Comparison of ENCODE assay signal across 8 cellular contexts in the genomic region with DNA sequence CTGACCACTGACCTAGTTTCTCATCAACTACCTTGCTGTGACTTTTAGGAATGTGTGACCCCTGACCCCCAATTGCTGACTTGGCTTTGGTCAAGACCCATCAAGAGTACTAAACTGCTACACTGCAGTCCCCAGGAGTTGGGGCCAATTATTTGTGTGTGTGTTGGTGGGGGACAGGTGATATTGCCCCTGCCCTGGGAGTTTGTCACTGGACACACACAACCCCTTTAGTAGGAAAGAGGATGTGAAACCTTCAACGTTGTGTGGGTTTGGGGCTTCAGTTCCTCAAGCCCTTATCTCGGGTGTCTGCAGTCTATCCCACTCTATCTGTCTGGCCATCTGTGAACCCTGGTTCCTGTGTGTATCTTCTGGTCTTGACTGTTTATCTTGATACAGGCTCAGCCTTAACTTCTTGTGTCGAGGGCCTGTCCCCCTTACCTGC. TPM values are rescaled to one million over a fixed set of nuclear protein-coding genes. Genes with fewer than 3 reads are reported as not detected.
A peak's percentile ranks its signal among the peaks of the same experiment; 100 is the strongest.
DNase-seq lines count a peak whose midpoint lies in the region; ATAC-seq and TF ChIP-seq lines count a peak whose summit lies in the region.

No MANE protein-coding gene starts in this region.

- in situ Hi-C loops in mammary epithelial cell (cut with MboI; ENCODE audit: low sequenced_read_pairs in 2 of 2), result no loop called here

- H3K36me3 Mint-ChIP-seq in activated CD8-positive, alpha-beta T cell treated with anti-CD3 and anti-CD28 coated beads, Interleukin-2, amount 10 ng/mL, durations not matched to agents 7 days and 5 days (ENCODE audit: low read depth), result peaks cover 82% of the 10 kb centered on the region
- H3K36me3 Mint-ChIP-seq in MCF 10A (ENCODE audit: insufficient read depth, unreplicated experiment), result no peaks in the 10 kb centered on the region

- BruUV-seq in MCF 10A (replicated peaks; lab: Mats Ljungman, UMichigan) (no TSS peak), mammary epithelial cell (replicated peaks; lab: Mats Ljungman, UMichigan) (no TSS peak)

- H2AFZ ChIP-seq in DND-41 (ENCODE audit: low read depth, low read length) (no peak overlapping the region), mammary epithelial cell (ENCODE audit: low read depth, low read length) (no peak overlapping the region)

- H3K9ac ChIP-seq in DND-41 (ENCODE audit: low read depth, low read length) (peak overlapping the region; percentile 96), mammary epithelial cell (ENCODE audit: insufficient read depth, low read length) (no peak overlapping the region)

- H3K27ac ChIP-seq in DND-41 (ENCODE audit: low read length) (peak overlapping the region; percentile 83), mammary epithelial cell (ENCODE audit: insufficient read depth, low read depth, low read length) (no peak overlapping the region)

- DNase-seq in DND-41, result no peak
- no peak for DNase-seq in activated CD8-positive, alpha-beta T cell treated with anti-CD3 and anti-CD28 coated beads, Interleukin-2, amount 10 ng/mL, durations not matched to agents 7 days and 5 days
- no peak for DNase-seq in MCF 10A (ENCODE audit: unreplicated experiment)
- no peak for DNase-seq in EL
- DNase-seq in dermis blood vessel endothelial cell, result no peak
- DNase-seq in mammary epithelial cell, result no peak

- H3K4me3 ChIP-seq in DND-41 (ENCODE audit: low read depth in 1 of 2, low read length in 2 of 2), result peak overlapping the region in 1 of 2 experiments; percentile 51; a peak in 2 of 4 replicates
- H3K4me3 ChIP-seq in mammary epithelial cell (replicated peaks in 1 of 3; ENCODE audit: insufficient read depth in 1 of 3, low read depth in 2 of 3, low read length in 3 of 3), result no peak overlapping the region

- H3K4me2 ChIP-seq in DND-41 (ENCODE audit: insufficient read depth, low read length), result peak overlapping the region; percentile 92
- no peak overlapping the region for H3K4me2 ChIP-seq in mammary epithelial cell (ENCODE audit: insufficient read depth, low read depth, low read length)

- 59% methylated on average over 3 of the region's 3 CpGs for WGBS in mammary epithelial cell (ENCODE audit: low coverage, missing lambda C conversion rate)

- H3K79me2 ChIP-seq in DND-41 (ENCODE audit: insufficient read depth, low read length), result peaks cover 96% of the 10 kb centered on the region
- H3K79me2 ChIP-seq in mammary epithelial cell (ENCODE audit: insufficient read depth, low read length), result no peaks in the 10 kb centered on the region

- H3K27ac Mint-ChIP-seq in activated CD8-positive, alpha-beta T cell treated with anti-CD3 and anti-CD28 coated beads, Interleukin-2, amount 10 ng/mL, durations not matched to agents 7 days and 5 days, result peak overlapping the region; percentile 84
- H3K27ac Mint-ChIP-seq in MCF 10A (ENCODE audit: low read depth, unreplicated experiment), result no peak overlapping the region

- peak overlapping the region; percentile 74 for H3K4me3 Mint-ChIP-seq in activated CD8-positive, alpha-beta T cell treated with anti-CD3 and anti-CD28 coated beads, Interleukin-2, amount 10 ng/mL, durations not matched to agents 7 days and 5 days
- no peak overlapping the region for H3K4me3 Mint-ChIP-seq in MCF 10A (ENCODE audit: unreplicated experiment)

- CTCF ChIA-PET in activated CD8-positive, alpha-beta T cell treated with anti-CD3 and anti-CD28 coated beads, Interleukin-2, amount 10 ng/mL, durations not matched to agents 7 days and 5 days (lab: Charles Lee), result interaction anchor here (1.0 kb wide), 1 partner anchor 29 kb away, joined by 4 read pairs; no protein-coding TSS in a partner anchor
- CTCF ChIA-PET in MCF 10A (lab: Yijun Ruan, JAX) (no interaction called here), mammary epithelial cell (lab: Charles Lee; ENCODE audit: low non-redundant PET) (no interaction called here)

- H3K36me3 ChIP-seq in DND-41 (ENCODE audit: insufficient read depth, low read length) (peaks cover 94% of the 10 kb centered on the region), mammary epithelial cell (ENCODE audit: insufficient read depth, low read length) (no peaks in the 10 kb centered on the region)

- peaks cover 74% of the 10 kb centered on the region for H3K4me1 ChIP-seq in DND-41 (ENCODE audit: insufficient read depth, low read length)
- H3K4me1 ChIP-seq in mammary epithelial cell (ENCODE audit: insufficient read depth, low read length), result no peaks in the 10 kb centered on the region

- H4K20me1 ChIP-seq in DND-41 (ENCODE audit: insufficient read depth, low read length) (peaks cover 85% of the 10 kb centered on the region), mammary epithelial cell (ENCODE audit: insufficient read depth, low read length) (no peaks in the 10 kb centered on the region)

- no peaks in the 10 kb centered on the region for H3K27me3 Mint-ChIP-seq in activated CD8-positive, alpha-beta T cell treated with anti-CD3 and anti-CD28 coated beads, Interleukin-2, amount 10 ng/mL, durations not matched to agents 7 days and 5 days (ENCODE audit: low read depth)
- H3K27me3 Mint-ChIP-seq in MCF 10A (ENCODE audit: insufficient read depth, unreplicated experiment), result peaks cover 30% of the 10 kb centered on the region

- POLR2A ChIA-PET in activated CD8-positive, alpha-beta T cell treated with anti-CD3 and anti-CD28 coated beads, Interleukin-2, amount 10 ng/mL, durations not matched to agents 7 days and 5 days (lab: Charles Lee), result no interaction called here
- POLR2A ChIA-PET in MCF 10A (lab: Yijun Ruan, JAX), result no interaction called here

- TF ChIP-seq CTCF in DND-41 (IDR thresholded peaks at IDR 0.05; ENCODE audit: borderline replicate concordance, extremely low read depth, low read length, poor library complexity, severe bottlenecking), result no peak
- TF ChIP-seq CTCF in MCF 10A (IDR thresholded peaks at IDR 0.05; ENCODE audit: unreplicated experiment), result no peak
- TF ChIP-seq CTCF in mammary epithelial cell (conservative IDR thresholded peaks at IDR 0.05 in 1 of 2, IDR thresholded peaks at IDR 0.05 in 1 of 2; ENCODE audit: extremely low read depth in 1 of 2, insufficient read depth in 1 of 2, low read depth in 1 of 2, low read length in 2 of 2), result no peak

- no peaks in the 10 kb centered on the region for H3K9me3 Mint-ChIP-seq in activated CD8-positive, alpha-beta T cell treated with anti-CD3 and anti-CD28 coated beads, Interleukin-2, amount 10 ng/mL, durations not matched to agents 7 days and 5 days (ENCODE audit: insufficient read depth)
- no peaks in the 10 kb centered on the region for H3K9me3 Mint-ChIP-seq in MCF 10A (ENCODE audit: unreplicated experiment)

- H3K4me1 Mint-ChIP-seq in activated CD8-positive, alpha-beta T cell treated with anti-CD3 and anti-CD28 coated beads, Interleukin-2, amount 10 ng/mL, durations not matched to agents 7 days and 5 days (ENCODE audit: low read depth), result peaks cover 48% of the 10 kb centered on the region
- no peaks in the 10 kb centered on the region for H3K4me1 Mint-ChIP-seq in MCF 10A (ENCODE audit: insufficient read depth, unreplicated experiment)

- ATAC-seq in DND-41 (ENCODE audit: insufficient read depth, low read depth), result no peak
- peak; percentile 80 for ATAC-seq in GM19372 (IDR thresholded peaks at IDR 0.05; ENCODE audit: low read depth, unreplicated experiment)
- peak; percentile 89 for ATAC-seq in HG03175 (IDR thresholded peaks at IDR 0.05; ENCODE audit: unreplicated experiment)
- ATAC-seq in activated CD8-positive, alpha-beta T cell treated with anti-CD3 and anti-CD28 coated beads, Interleukin-2, amount 10 ng/mL, durations not matched to agents 7 days and 5 days, result no peak

- H3K27me3 ChIP-seq in DND-41 (ENCODE audit: insufficient read depth, low read length, poor library complexity) (no peaks in the 10 kb centered on the region), mammary epithelial cell (ENCODE audit: insufficient read depth, low read length) (no peaks in the 10 kb centered on the region)

- dilution Hi-C loops in mammary epithelial cell (cut with HindIII; ENCODE audit: low sequenced_read_pairs), result no loop called here

- intact Hi-C loops in MCF 10A (cut with micrococcal nuclease) (no loop called here), mammary epithelial cell (cut with micrococcal nuclease) (no loop called here)

- no peaks in the 10 kb centered on the region for H3K9me3 ChIP-seq in DND-41 (ENCODE audit: insufficient read depth, low read length, severe bottlenecking)
- no peaks in the 10 kb centered on the region for H3K9me3 ChIP-seq in mammary epithelial cell (replicated peaks; ENCODE audit: insufficient read depth, low read length)

RNA-seq across cellular contexts. Expression of a gene that starts 6.5 kb away (rescaled TPM):
- total RNA-seq in activated CD8-positive, alpha-beta T cell treated with anti-CD3 and anti-CD28 coated beads, Interleukin-2, amount 10 ng/mL, durations not matched to agents 7 days and 5 days, result 100 to 1,000 TPM; 286 to 303 TPM
- total RNA-seq in MCF 10A (2022) (not detected in 2 replicates), dermis blood vessel endothelial cell (not detected in 2 replicates), mammary epithelial cell (not detected)
- polyA plus RNA-seq in mammary epithelial cell, result not detected
- not detected for polyA minus RNA-seq in mammary epithelial cell

RNA-seq across cellular contexts. Expression of a gene that starts 47.5 kb away (rescaled TPM):
- 1 to 10 TPM; 1.6 to 1.7 TPM for total RNA-seq in activated CD8-positive, alpha-beta T cell treated with anti-CD3 and anti-CD28 coated beads, Interleukin-2, amount 10 ng/mL, durations not matched to agents 7 days and 5 days
- total RNA-seq in MCF 10A (2022) (not detected in 2 replicates), dermis blood vessel endothelial cell (not detected in 2 replicates), mammary epithelial cell (not detected)
- polyA plus RNA-seq in mammary epithelial cell, result not detected
- polyA minus RNA-seq in mammary epithelial cell, result not detected

RNA-seq across cellular contexts. Expression of a gene that starts 57.5 kb away (rescaled TPM):
- total RNA-seq in activated CD8-positive, alpha-beta T cell treated with anti-CD3 and anti-CD28 coated beads, Interleukin-2, amount 10 ng/mL, durations not matched to agents 7 days and 5 days, result 1 to 10 TPM; 4.7 to 5.4 TPM
- total RNA-seq in MCF 10A (2022) (30.6 and 34.5 TPM in 2 replicates), dermis blood vessel endothelial cell (22.1 and 23.5 TPM in 2 replicates), mammary epithelial cell (10 to 100 TPM; 32.0 to 34.4 TPM)
- polyA plus RNA-seq in mammary epithelial cell, result 33.8 TPM
- polyA minus RNA-seq in mammary epithelial cell, result 41.6 TPM

Comparison
In these comparisons a context has a peak if more than half of its experiments do, and no peak if none do; other contexts are left out.
1. ATAC-seq: peak in GM19372 (single experiment) and HG03175 (single experiment); none in DND-41 (single experiment) and activated CD8-positive, alpha-beta T cell treated with anti-CD3 and anti-CD28 coated beads, Interleukin-2, amount 10 ng/mL, durations not matched to agents 7 days and 5 days (single experiment).
2. RNA of a gene that starts 6.5 kb away (total RNA-seq): 286 to 303 TPM in activated CD8-positive, alpha-beta T cell treated with anti-CD3 and anti-CD28 coated beads, Interleukin-2, amount 10 ng/mL, durations not matched to agents 7 days and 5 days; not detected in MCF 10A, not detected in dermis blood vessel endothelial cell and not detected in mammary epithelial cell; every median in the first group is over 100 times any median in the second.